8 cellular contexts compared by ENCODE assay signal in the genomic region with DNA sequence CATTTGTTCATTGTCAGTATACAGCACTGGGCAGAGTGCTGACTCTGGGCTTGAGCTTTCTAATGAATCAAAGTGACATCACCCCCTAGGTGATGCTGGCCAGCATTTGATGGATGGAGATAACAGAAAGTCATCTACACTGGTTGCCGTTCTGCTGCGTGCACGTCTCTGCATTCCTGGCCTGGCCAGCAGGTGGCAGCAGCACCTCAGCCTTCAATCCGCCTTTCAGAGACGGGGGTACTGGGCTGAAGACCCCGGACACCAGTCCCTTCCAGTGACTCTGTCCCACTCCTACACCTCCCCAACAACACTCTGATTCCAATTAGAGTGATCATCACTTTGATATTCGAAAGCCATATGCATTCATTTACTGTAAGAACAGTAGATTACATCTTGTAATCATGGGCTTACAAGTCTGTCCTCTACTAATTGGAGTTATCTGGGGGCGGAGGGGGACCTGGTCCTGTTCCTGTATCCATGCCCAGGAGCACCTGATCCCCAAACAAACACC. TPM values are rescaled to one million over a fixed set of nuclear protein-coding genes. Genes with fewer than 3 reads are reported as not detected.
A peak's percentile ranks its signal among the peaks of the same experiment; 100 is the strongest.
DNase-seq lines count a peak whose midpoint lies in the region; ATAC-seq and TF ChIP-seq lines count a peak whose summit lies in the region.

No MANE protein-coding gene starts in this region.

- intact Hi-C loops in left ventricle myocardium superior (cut with micrococcal nuclease) (loop anchor here (2.0 kb wide), 1 partner anchor 115 kb away; no protein-coding TSS in a partner anchor), sciatic nerve (cut with DNase I) (loop anchor here (2.0 kb wide), 1 partner anchor 113 kb away; no protein-coding TSS in a partner anchor)

- peaks cover 4% of the 10 kb centered on the region for H3K4me1 Mint-ChIP-seq in activated naive CD8-positive, alpha-beta T cell treated with anti-CD3 and anti-CD28 coated beads for 36 hours

- H3K27ac Mint-ChIP-seq in activated naive CD8-positive, alpha-beta T cell treated with anti-CD3 and anti-CD28 coated beads for 36 hours = no peak overlapping the region

- H3K9me3 Mint-ChIP-seq in activated naive CD8-positive, alpha-beta T cell treated with anti-CD3 and anti-CD28 coated beads for 36 hours = no peaks in the 10 kb centered on the region

- ATAC-seq in HG03565 (IDR thresholded peaks at IDR 0.05; ENCODE audit: unreplicated experiment) (peak; percentile 53), SK-N-SH treated with all-trans-retinoic acid at 6 μM for 48 hours (peak; percentile 86), left ventricle myocardium superior (peak; percentile 81), sciatic nerve (peak; percentile 81), HG03460 (IDR thresholded peaks at IDR 0.05; ENCODE audit: unreplicated experiment) (no peak)

- DNase-seq in NCI-H1417 (lab: John Stamatoyannopoulos, UW) (peak; percentile 43 to 74 (median 45)), NCI-H1417 treated with DMSO at 0.1 percent for 48 hours (lab: John Stamatoyannopoulos, UW) (no peak), left ventricle myocardium superior (peak; percentile 71), sciatic nerve (ENCODE audit: low spot score) (peak; percentile 78)
- DNase-seq in activated naive CD8-positive, alpha-beta T cell treated with anti-CD3 and anti-CD28 coated beads for 36 hours = peak; percentile 41

- no peaks in the 10 kb centered on the region for H3K36me3 Mint-ChIP-seq in activated naive CD8-positive, alpha-beta T cell treated with anti-CD3 and anti-CD28 coated beads for 36 hours

- no peak overlapping the region for H3K4me3 Mint-ChIP-seq in activated naive CD8-positive, alpha-beta T cell treated with anti-CD3 and anti-CD28 coated beads for 36 hours

- no peaks in the 10 kb centered on the region for H3K27me3 Mint-ChIP-seq in activated naive CD8-positive, alpha-beta T cell treated with anti-CD3 and anti-CD28 coated beads for 36 hours

TF ChIP-seq in SK-N-SH treated with all-trans-retinoic acid at 6 μM for 48 hours, 23 proteins besides CTCF, POLR2A, EP300 and RAD21:
- TF ChIP-seq ZFP3 (CRISPR knock-in tag; IDR thresholded peaks at IDR 0.05) = 0 out of 2 replicates have a peak, but pooled peaks have one; percentile 39
- TF ChIP-seq, protein P1, sequence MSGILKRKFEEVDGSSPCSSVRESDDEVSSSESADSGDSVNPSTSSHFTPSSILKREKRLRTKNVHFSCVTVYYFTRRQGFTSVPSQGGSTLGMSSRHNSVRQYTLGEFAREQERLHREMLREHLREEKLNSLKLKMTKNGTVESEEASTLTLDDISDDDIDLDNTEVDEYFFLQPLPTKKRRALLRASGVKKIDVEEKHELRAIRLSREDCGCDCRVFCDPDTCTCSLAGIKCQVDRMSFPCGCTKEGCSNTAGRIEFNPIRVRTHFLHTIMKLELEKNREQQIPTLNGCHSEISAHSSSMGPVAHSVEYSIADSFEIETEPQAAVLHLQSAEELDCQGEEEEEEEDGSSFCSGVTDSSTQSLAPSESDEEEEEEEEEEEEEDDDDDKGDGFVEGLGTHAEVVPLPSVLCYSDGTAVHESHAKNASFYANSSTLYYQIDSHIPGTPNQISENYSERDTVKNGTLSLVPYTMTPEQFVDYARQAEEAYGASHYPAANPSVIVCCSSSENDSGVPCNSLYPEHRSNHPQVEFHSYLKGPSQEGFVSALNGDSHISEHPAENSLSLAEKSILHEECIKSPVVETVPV (CRISPR knock-in tag; IDR thresholded peaks at IDR 0.05) = no peak
- peak; percentile 89 for TF ChIP-seq TCF4 (CRISPR knock-in tag; IDR thresholded peaks at IDR 0.05; ENCODE audit: borderline replicate concordance)
- TF ChIP-seq, protein P2, sequence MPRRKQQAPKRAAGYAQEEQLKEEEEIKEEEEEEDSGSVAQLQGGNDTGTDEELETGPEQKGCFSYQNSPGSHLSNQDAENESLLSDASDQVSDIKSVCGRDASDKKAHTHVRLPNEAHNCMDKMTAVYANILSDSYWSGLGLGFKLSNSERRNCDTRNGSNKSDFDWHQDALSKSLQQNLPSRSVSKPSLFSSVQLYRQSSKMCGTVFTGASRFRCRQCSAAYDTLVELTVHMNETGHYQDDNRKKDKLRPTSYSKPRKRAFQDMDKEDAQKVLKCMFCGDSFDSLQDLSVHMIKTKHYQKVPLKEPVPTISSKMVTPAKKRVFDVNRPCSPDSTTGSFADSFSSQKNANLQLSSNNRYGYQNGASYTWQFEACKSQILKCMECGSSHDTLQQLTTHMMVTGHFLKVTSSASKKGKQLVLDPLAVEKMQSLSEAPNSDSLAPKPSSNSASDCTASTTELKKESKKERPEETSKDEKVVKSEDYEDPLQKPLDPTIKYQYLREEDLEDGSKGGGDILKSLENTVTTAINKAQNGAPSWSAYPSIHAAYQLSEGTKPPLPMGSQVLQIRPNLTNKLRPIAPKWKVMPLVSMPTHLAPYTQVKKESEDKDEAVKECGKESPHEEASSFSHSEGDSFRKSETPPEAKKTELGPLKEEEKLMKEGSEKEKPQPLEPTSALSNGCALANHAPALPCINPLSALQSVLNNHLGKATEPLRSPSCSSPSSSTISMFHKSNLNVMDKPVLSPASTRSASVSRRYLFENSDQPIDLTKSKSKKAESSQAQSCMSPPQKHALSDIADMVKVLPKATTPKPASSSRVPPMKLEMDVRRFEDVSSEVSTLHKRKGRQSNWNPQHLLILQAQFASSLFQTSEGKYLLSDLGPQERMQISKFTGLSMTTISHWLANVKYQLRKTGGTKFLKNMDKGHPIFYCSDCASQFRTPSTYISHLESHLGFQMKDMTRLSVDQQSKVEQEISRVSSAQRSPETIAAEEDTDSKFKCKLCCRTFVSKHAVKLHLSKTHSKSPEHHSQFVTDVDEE (CRISPR knock-in tag; IDR thresholded peaks at IDR 0.05) = 0 out of 2 replicates have a peak, but pooled peaks have one; percentile 40
- TF ChIP-seq BACH2 (CRISPR knock-in tag; IDR thresholded peaks at IDR 0.05; ENCODE audit: borderline replicate concordance) = no peak
- TF ChIP-seq, protein P3, sequence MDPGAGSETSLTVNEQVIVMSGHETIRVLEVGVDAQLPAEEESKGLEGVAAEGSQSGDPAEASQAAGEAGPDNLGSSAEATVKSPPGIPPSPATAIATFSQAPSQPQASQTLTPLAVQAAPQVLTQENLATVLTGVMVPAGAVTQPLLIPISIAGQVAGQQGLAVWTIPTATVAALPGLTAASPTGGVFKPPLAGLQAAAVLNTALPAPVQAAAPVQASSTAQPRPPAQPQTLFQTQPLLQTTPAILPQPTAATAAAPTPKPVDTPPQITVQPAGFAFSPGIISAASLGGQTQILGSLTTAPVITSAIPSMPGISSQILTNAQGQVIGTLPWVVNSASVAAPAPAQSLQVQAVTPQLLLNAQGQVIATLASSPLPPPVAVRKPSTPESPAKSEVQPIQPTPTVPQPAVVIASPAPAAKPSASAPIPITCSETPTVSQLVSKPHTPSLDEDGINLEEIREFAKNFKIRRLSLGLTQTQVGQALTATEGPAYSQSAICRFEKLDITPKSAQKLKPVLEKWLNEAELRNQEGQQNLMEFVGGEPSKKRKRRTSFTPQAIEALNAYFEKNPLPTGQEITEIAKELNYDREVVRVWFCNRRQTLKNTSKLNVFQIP (CRISPR knock-in tag; IDR thresholded peaks at IDR 0.05; ENCODE audit: borderline replicate concordance, low read depth) = no peak

RNA-seq across cellular contexts. Expression of gene CPSF4L, which starts 6.0 kb away (rescaled TPM):
- total RNA-seq in activated naive CD8-positive, alpha-beta T cell treated with anti-CD3 and anti-CD28 coated beads for 36 hours = not detected
- total RNA-seq in left ventricle myocardium superior = not detected
- total RNA-seq in sciatic nerve = not detected

RNA-seq across cellular contexts. Expression of gene CDC42EP4, which starts 56.1 kb away (rescaled TPM):
- under 1 TPM; 0.56 to 0.98 TPM for total RNA-seq in activated naive CD8-positive, alpha-beta T cell treated with anti-CD3 and anti-CD28 coated beads for 36 hours
- total RNA-seq in left ventricle myocardium superior (51.4 TPM), sciatic nerve (98.8 TPM)

Comparison
In these comparisons a context has a peak if more than half of its experiments do, and no peak if none do; other contexts are left out.
1. RNA of gene CDC42EP4, which starts 56.1 kb away (total RNA-seq): 98.8 TPM in sciatic nerve (single experiment) and 51.4 TPM in left ventricle myocardium superior (single experiment); 0.56 to 0.98 TPM in activated naive CD8-positive, alpha-beta T cell treated with anti-CD3 and anti-CD28 coated beads for 36 hours; every median in the first group is over 10 times any median in the second.